ENCODE assay signal across 16 cellular contexts in the genomic region with DNA sequence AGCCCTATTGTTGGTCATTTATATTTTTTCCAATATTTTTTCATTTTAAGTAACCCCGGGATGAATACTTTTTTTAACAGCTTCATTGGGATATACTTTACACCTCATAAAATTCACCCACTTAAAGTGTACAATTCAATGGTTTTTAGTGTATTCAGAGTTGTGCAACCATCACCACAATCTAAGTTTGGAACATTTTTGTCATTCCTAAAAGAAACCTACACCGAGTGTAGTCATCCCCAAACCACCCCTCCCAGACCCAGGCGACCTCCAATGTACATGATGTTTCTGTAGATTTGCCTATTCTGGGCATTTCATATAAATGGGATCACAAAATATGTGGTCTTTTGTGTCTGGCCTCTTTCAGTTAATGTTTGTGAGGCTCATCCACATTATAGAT.
"Had no signal": no experiment of that assay in that cellular context is flagged by ENCODE, and none has a peak within 500 bp of the region (broad histone marks: within the 10 kb centered on the region; RNA-seq: fewer than 3 reads in every experiment).

No MANE protein-coding gene starts in this region.

- H3K9me3 ChIP-seq: colonic mucosa, gastroesophageal sphincter, heart right ventricle, mucosa of descending colon, tibial nerve had no signal

- H3K36me3 ChIP-seq: colonic mucosa, gastroesophageal sphincter, heart right ventricle, tibial nerve had no signal

- H3K4me1 ChIP-seq: colonic mucosa, gastroesophageal sphincter had no signal

- H3K4me3 ChIP-seq: colonic mucosa, gastroesophageal sphincter, heart right ventricle, mucosa of descending colon, tibial nerve had no signal

- H3K27ac ChIP-seq: colonic mucosa, gastroesophageal sphincter, tibial nerve had no signal

- H3K27me3 ChIP-seq: colonic mucosa, gastroesophageal sphincter, heart right ventricle, tibial nerve had no signal

- DNase-seq: activated CD4-positive, alpha-beta T cell treated with anti-CD3 and anti-CD28 coated beads, Interleukin-2, amount 10 ng/mL, durations not matched to agents 7 days and 5 days; activated CD4-positive, CD25-positive, alpha-beta regulatory T cell; activated CD8-positive, alpha-beta memory T cell treated with anti-CD3 and anti-CD28 coated beads for 24 hours; activated naive CD4-positive, alpha-beta T cell treated with Interleukin-2 at 50 U/mL for 16 hours; caudate nucleus; colonic mucosa; heart right ventricle; mucosa of descending colon; naive thymus-derived CD4-positive, alpha-beta T cell; retina; small intestine; stimulated activated CD4-positive, alpha-beta T cell treated with anti-CD3 and anti-CD28 coated beads, Interleukin-4, amount 100 ng/mL, for 24 hours; stimulated activated naive CD4-positive, alpha-beta T cell; SW 1271 had no signal
